In genomic region chr22:38740754-38741153, GRCh38 we compare ENCODE assay signal across 15 cellular contexts. TPM values are rescaled to one million over a fixed set of nuclear protein-coding genes. Genes with fewer than 3 reads are reported as not detected.
DNase-seq lines count a peak whose midpoint lies in the region; ATAC-seq, FAIRE-seq and TF ChIP-seq lines count a peak whose summit lies in the region.
"Had no signal": no experiment of that assay in that cellular context is flagged by ENCODE, and none has a peak within 500 bp of the region (broad histone marks: within the 10 kb centered on the region; RNA-seq: fewer than 3 reads in every experiment).

No MANE protein-coding gene starts in this region.

- DNase-seq in left ventricle myocardium superior (peak; percentile 13), left cardiac atrium (no peak), T-helper 17 cell (no peak), H1 (ENCODE audit: low read depth in 1 of 2, low spot score in 2 of 2) (no peak), superior temporal gyrus (ENCODE audit: extremely low spot score) (peak; percentile 10), activated gamma-delta T cell treated with Interleukin-2 at 50 U/mL for 16 hours (no peak)
- no peak for DNase-seq in stimulated activated CD4-positive, alpha-beta T cell treated with anti-CD3 and anti-CD28 coated beads, Interleukin-12 subunit alpha, Interleukin-12 subunit beta, amount 100 ng/mL, for 4 hours
- DNase-seq: DMS79 treated with DMSO at 0.1 percent for 48 hours, foreskin melanocyte, NCI-H1436 treated with DMSO at 0.1 percent for 48 hours, PC-3, testis had no signal

- H2AFZ ChIP-seq in H1 (ENCODE audit: low read length): no peak overlapping the region

- intact Hi-C loops in left ventricle myocardium superior (cut with micrococcal nuclease) (no loop called here), left cardiac atrium (cut with DNase I) (no loop called here)

- H4K91ac ChIP-seq in H1 (replicated peaks; ENCODE audit: insufficient read length, low read length): no peak overlapping the region

- H3K4me3 Mint-ChIP-seq in T-helper 17 cell: no peak overlapping the region

- H3K14ac ChIP-seq in H1 (ENCODE audit: insufficient read length): no peak overlapping the region

- peak overlapping the region; percentile 93 for H3K27ac Mint-ChIP-seq in T-helper 17 cell

- TF ChIP-seq RAD21 in H1 (IDR thresholded peaks at IDR 0.05 in 1 of 2, conservative IDR thresholded peaks at IDR 0.05 in 1 of 2; ENCODE audit: low read depth in 2 of 2, low read length in 2 of 2): peak; percentile 30 to 45

- POLR2A ChIA-PET in H1 (lab: Charles Lee; ENCODE audit: partially characterized antibody): interaction anchor here (1.6 to 13.2 kb wide), 5 partner anchors 8 to 20 kb away, joined by 5 to 112 read pairs (median 12); partner anchors contain the start of gene SUN2

- H2BK5ac ChIP-seq in H1 (ENCODE audit: low read depth, low read length): no peak overlapping the region

- H3K9me3 ChIP-seq in T-helper 17 cell (ENCODE audit: control insufficient read depth, low read length, poor library complexity, severe bottlenecking): no peaks in the 10 kb centered on the region
- no peaks in the 10 kb centered on the region for H3K9me3 ChIP-seq in H1 (ENCODE audit: insufficient read depth in 2 of 2, low read depth in 1 of 2, low read length in 1 of 2)
- H3K9me3 ChIP-seq: testis had no signal

- peaks cover 24% of the 10 kb centered on the region for H3K4me1 Mint-ChIP-seq in T-helper 17 cell

- no peak overlapping the region for H4K8ac ChIP-seq in H1 (ENCODE audit: extremely low read depth, insufficient read depth, low read length)

- no peak overlapping the region for H3K18ac ChIP-seq in H1 (ENCODE audit: extremely low read depth, low read length)

- no peak overlapping the region for H4K5ac ChIP-seq in H1 (ENCODE audit: insufficient read length, low read depth, low read length)

- no peaks in the 10 kb centered on the region for H3K4me1 ChIP-seq in H1 (replicated peaks in 1 of 4; ENCODE audit: control insufficient read depth in 3 of 4, insufficient read depth in 4 of 4, low read length in 3 of 4)
- H3K4me1 ChIP-seq: testis had no signal

- no peaks in the 10 kb centered on the region for H3K79me1 ChIP-seq in H1 (ENCODE audit: low read depth, low read length)

- 80% methylated on average over 8 of the region's 8 CpGs; no CpG with 5 or more reads in 1 of the 2 experiments for WGBS in H1 (ENCODE audit: extremely low coverage in 1 of 2, insufficient coverage in 1 of 2, insufficient read length in 1 of 2, insufficient replicate concordance in 2 of 2, low coverage in 1 of 2, low lambda C conversion rate in 2 of 2, missing lambda C conversion rate in 1 of 2), 2 experiments

- H3K27me3 ChIP-seq in H1 (replicated peaks in 1 of 4; ENCODE audit: control insufficient read depth in 3 of 4, extremely low read depth in 1 of 4, insufficient read depth in 3 of 4, low read length in 3 of 4): no peaks in the 10 kb centered on the region
- H3K27me3 ChIP-seq: cardiac muscle cell, testis had no signal

- H2BK20ac ChIP-seq in H1 (ENCODE audit: low read length): no peak overlapping the region

- H2BK120ac ChIP-seq in H1 (replicated peaks; ENCODE audit: low read depth, low read length): no peak overlapping the region

- no peaks in the 10 kb centered on the region for H3K27me3 Mint-ChIP-seq in T-helper 17 cell

- ATAC-seq in left ventricle myocardium superior (no peak), left cardiac atrium (no peak), T-helper 17 cell (no peak)
- no peak for ATAC-seq in activated CD4-positive, CD25-positive, alpha-beta regulatory T cell treated with anti-CD3 and anti-CD28 coated beads, Interleukin-2, amount 50 U/mL, for 24 hours
- ATAC-seq: PC-3, SK-N-SH treated with all-trans-retinoic acid at 6 μM for 48 hours had no signal

- H3K4ac ChIP-seq in H1 (replicated peaks; ENCODE audit: insufficient read length, low read depth, low read length): no peak overlapping the region

- no peak overlapping the region for H3K4me3 ChIP-seq in H1 (ENCODE audit: extremely low read depth in 1 of 4, insufficient read depth in 2 of 4, low read depth in 3 of 4, low read length in 4 of 4)
- H3K4me3 ChIP-seq: cardiac muscle cell, testis had no signal

- no peak for TF ChIP-seq POLR2A in H1 (IDR thresholded peaks at IDR 0.05; ENCODE audit: control extremely low read depth in 1 of 2, low read depth in 2 of 2, low read length in 2 of 2)

- H2AK5ac ChIP-seq in H1 (ENCODE audit: low read depth, low read length): no peak overlapping the region

- CTCF ChIA-PET in H1 (lab: Charles Lee; ENCODE audit: partially characterized antibody): interaction anchor here (4.3 to 11.1 kb wide), 3 partner anchors 8 to 27 kb away, joined by 28 to 95 read pairs (median 29); no protein-coding TSS in a partner anchor

- no peak overlapping the region for H3K23ac ChIP-seq in H1 (ENCODE audit: insufficient read length)

- peaks cover 0 to 12% (median 8%) of the 10 kb centered on the region in 4 experiments; a peak in 2 of 8 replicates for H3K36me3 ChIP-seq in H1 (ENCODE audit: control insufficient read depth in 2 of 4, insufficient read depth in 4 of 4, low read length in 3 of 4)

- H3K79me2 ChIP-seq in H1 (ENCODE audit: control insufficient read depth in 1 of 2, insufficient read depth in 2 of 2, low read length in 2 of 2): no peaks in the 10 kb centered on the region

- TF ChIP-seq EP300 in H1 (IDR thresholded peaks at IDR 0.05; ENCODE audit: borderline replicate concordance in 1 of 2, low read depth in 2 of 2, low read length in 2 of 2): no peak

- TF ChIP-seq CTCF in H1 (IDR thresholded peaks at IDR 0.05; ENCODE audit: control extremely low read depth in 1 of 3, insufficient read depth in 1 of 3, low read depth in 1 of 3, low read length in 3 of 3): peak; percentile 5 to 33 (median 21); a peak in 3 of 4 replicates

- no peak overlapping the region for H2BK12ac ChIP-seq in H1 (ENCODE audit: low read depth, low read length)

- H2BK15ac ChIP-seq in H1 (ENCODE audit: low read length): no peak overlapping the region

- H3K27ac ChIP-seq in H1 (ENCODE audit: low read depth, low read length): no peak overlapping the region
- H3K27ac ChIP-seq: cardiac muscle cell, testis had no signal

- no peak overlapping the region for H3K4me2 ChIP-seq in H1 (ENCODE audit: insufficient read depth in 1 of 2, low read depth in 2 of 2, low read length in 2 of 2)

- H3K9ac ChIP-seq in H1 (replicated peaks in 1 of 4; ENCODE audit: extremely low read depth in 1 of 4, low read depth in 3 of 4, low read length in 3 of 4): no peak overlapping the region

- no peak overlapping the region for H3K56ac ChIP-seq in H1 (replicated peaks; ENCODE audit: insufficient read length, low read depth, low read length)

- peaks cover 0 to 7% of the 10 kb centered on the region in 2 experiments for H4K20me1 ChIP-seq in H1 (replicated peaks in 1 of 2; ENCODE audit: control insufficient read depth in 1 of 2, insufficient read depth in 2 of 2, low read length in 2 of 2)

- no peak for FAIRE-seq in H1 (lab: Jason Lieb, UNC)

- H3K36me3 Mint-ChIP-seq in T-helper 17 cell (ENCODE audit: low read depth): peaks cover 6% of the 10 kb centered on the region

- H3K23me2 ChIP-seq in H1 (ENCODE audit: low read depth, low read length): no peaks in the 10 kb centered on the region

RNA-seq across cellular contexts. Expression of gene SUN2, which starts 15.0 kb away (rescaled TPM):
- total RNA-seq in left ventricle myocardium superior (109 TPM), left cardiac atrium (100 to 1,000 TPM; 109 to 133 TPM), T-helper 17 cell (100 to 1,000 TPM; 426 to 485 TPM)
- total RNA-seq in H1 (2021; fragmentation: NEBNext Ultra II Directional; extraction: Animal tissue kit (Norgen Biotek cat#: 25700)): 10.5 and 11.7 TPM in 2 replicates
- 5.1 and 8.3 TPM in 2 replicates for polyA plus RNA-seq in H1 (2011; rRNA removed)
- 8.5 TPM for polyA plus RNA-seq in H1 (2011; cell fraction: cytosol; rRNA removed)
- polyA plus RNA-seq in H1 (2011; cell fraction: nucleus; rRNA removed): 20.5 TPM
- 12.3 to 22.3 TPM (median 17.1 TPM) in 4 replicates for polyA plus RNA-seq in H1 (2012, experiment 1 of 2)
- polyA plus RNA-seq in H1 (2012, experiment 2 of 2): 9.0 TPM
- polyA plus RNA-seq in H1 (2013, experiment 1 of 2): 11.5 TPM
- polyA plus RNA-seq in H1 (2013, experiment 2 of 2): 10.8 TPM
- polyA minus RNA-seq in H1 (2011; rRNA and poly(A)+ RNA removed): 9.8 and 10.0 TPM in 2 replicates
- polyA minus RNA-seq in H1 (2011; cell fraction: cytosol; rRNA and poly(A)+ RNA removed): 13.1 TPM
- 14.1 TPM for polyA minus RNA-seq in H1 (2011; cell fraction: nucleus; rRNA and poly(A)+ RNA removed)

RNA-seq across cellular contexts. Expression of gene GTPBP1, which starts 35.0 kb away (rescaled TPM):
- total RNA-seq in left ventricle myocardium superior (36.5 TPM), left cardiac atrium (10 to 100 TPM; 25.1 to 33.5 TPM), T-helper 17 cell (100 to 1,000 TPM; 220 to 235 TPM)
- 91.8 and 92.0 TPM in 2 replicates for total RNA-seq in H1 (2021; fragmentation: NEBNext Ultra II Directional; extraction: Animal tissue kit (Norgen Biotek cat#: 25700))
- polyA plus RNA-seq in H1 (2011; rRNA removed): 53.1 and 80.2 TPM in 2 replicates
- polyA plus RNA-seq in H1 (2011; cell fraction: cytosol; rRNA removed): 59.3 TPM
- polyA plus RNA-seq in H1 (2011; cell fraction: nucleus; rRNA removed): 134 TPM
- polyA plus RNA-seq in H1 (2012, experiment 1 of 2): 62.3 to 74.8 TPM (median 66.2 TPM) in 4 replicates
- 44.7 TPM for polyA plus RNA-seq in H1 (2012, experiment 2 of 2)
- 33.8 TPM for polyA plus RNA-seq in H1 (2013, experiment 1 of 2)
- polyA plus RNA-seq in H1 (2013, experiment 2 of 2): 33.3 TPM
- polyA minus RNA-seq in H1 (2011; rRNA and poly(A)+ RNA removed): 87.5 and 119 TPM in 2 replicates
- polyA minus RNA-seq in H1 (2011; cell fraction: cytosol; rRNA and poly(A)+ RNA removed): 50.9 TPM
- polyA minus RNA-seq in H1 (2011; cell fraction: nucleus; rRNA and poly(A)+ RNA removed): 111 TPM

RNA-seq across cellular contexts. Expression of gene JOSD1, which starts 40.0 kb away (rescaled TPM):
- total RNA-seq in left ventricle myocardium superior: 17.8 TPM
- 10 to 100 TPM; 22.7 to 33.2 TPM for total RNA-seq in left cardiac atrium
- 100 to 1,000 TPM; 132 to 157 TPM for total RNA-seq in T-helper 17 cell
- total RNA-seq in H1 (2021; fragmentation: NEBNext Ultra II Directional; extraction: Animal tissue kit (Norgen Biotek cat#: 25700)): 20.2 and 21.3 TPM in 2 replicates
- 16.7 and 18.4 TPM in 2 replicates for polyA plus RNA-seq in H1 (2011; rRNA removed)
- 18.1 TPM for polyA plus RNA-seq in H1 (2011; cell fraction: cytosol; rRNA removed)
- 18.8 TPM for polyA plus RNA-seq in H1 (2011; cell fraction: nucleus; rRNA removed)
- polyA plus RNA-seq in H1 (2012, experiment 1 of 2): 14.7 to 20.6 TPM (median 17.3 TPM) in 4 replicates
- polyA plus RNA-seq in H1 (2012, experiment 2 of 2): 10.8 TPM
- polyA plus RNA-seq in H1 (2013, experiment 1 of 2): 12.2 TPM
- 12.1 TPM for polyA plus RNA-seq in H1 (2013, experiment 2 of 2)
- 20.8 and 22.0 TPM in 2 replicates for polyA minus RNA-seq in H1 (2011; rRNA and poly(A)+ RNA removed)
- 14.9 TPM for polyA minus RNA-seq in H1 (2011; cell fraction: cytosol; rRNA and poly(A)+ RNA removed)
- polyA minus RNA-seq in H1 (2011; cell fraction: nucleus; rRNA and poly(A)+ RNA removed): 14.4 TPM

RNA-seq across cellular contexts. Expression of gene DNAL4, which starts 53.2 kb away (rescaled TPM):
- total RNA-seq in left ventricle myocardium superior: 11.6 TPM
- total RNA-seq in left cardiac atrium: 10 to 100 TPM in 1 of 2 donors, 1 to 10 TPM in 1; 8.8 to 10.8 TPM
- 1 to 10 TPM; 5.1 to 7.2 TPM for total RNA-seq in T-helper 17 cell
- total RNA-seq in H1 (2021; fragmentation: NEBNext Ultra II Directional; extraction: Animal tissue kit (Norgen Biotek cat#: 25700)): 7.8 and 8.8 TPM in 2 replicates
- polyA plus RNA-seq in H1 (2011; rRNA removed): 14.0 and 23.4 TPM in 2 replicates
- polyA plus RNA-seq in H1 (2011; cell fraction: cytosol; rRNA removed): 17.7 TPM
- polyA plus RNA-seq in H1 (2011; cell fraction: nucleus; rRNA removed): 17.5 TPM
- 7.9 to 11.2 TPM (median 10.6 TPM) in 4 replicates for polyA plus RNA-seq in H1 (2012, experiment 1 of 2)
- polyA plus RNA-seq in H1 (2012, experiment 2 of 2): 12.6 TPM
- 7.5 TPM for polyA plus RNA-seq in H1 (2013, experiment 1 of 2)
- polyA plus RNA-seq in H1 (2013, experiment 2 of 2): 8.2 TPM
- 6.9 and 7.1 TPM in 2 replicates for polyA minus RNA-seq in H1 (2011; rRNA and poly(A)+ RNA removed)
- 5.4 TPM for polyA minus RNA-seq in H1 (2011; cell fraction: cytosol; rRNA and poly(A)+ RNA removed)
- 2.5 TPM for polyA minus RNA-seq in H1 (2011; cell fraction: nucleus; rRNA and poly(A)+ RNA removed)

RNA-seq across cellular contexts. Expression of gene TOMM22, which starts 59.0 kb away (rescaled TPM):
- total RNA-seq in left ventricle myocardium superior (65.5 TPM), left cardiac atrium (10 to 100 TPM; 56.0 to 67.2 TPM), T-helper 17 cell (10 to 100 TPM; 56.3 to 63.5 TPM)
- total RNA-seq in H1 (2021; fragmentation: NEBNext Ultra II Directional; extraction: Animal tissue kit (Norgen Biotek cat#: 25700)): 125 and 138 TPM in 2 replicates
- 47.8 and 84.0 TPM in 2 replicates for polyA plus RNA-seq in H1 (2011; rRNA removed)
- polyA plus RNA-seq in H1 (2011; cell fraction: cytosol; rRNA removed): 63.2 TPM
- 17.1 TPM for polyA plus RNA-seq in H1 (2011; cell fraction: nucleus; rRNA removed)
- 77.4 to 87.4 TPM (median 84.9 TPM) in 4 replicates for polyA plus RNA-seq in H1 (2012, experiment 1 of 2)
- 75.9 TPM for polyA plus RNA-seq in H1 (2012, experiment 2 of 2)
- polyA plus RNA-seq in H1 (2013, experiment 1 of 2): 66.9 TPM
- 65.9 TPM for polyA plus RNA-seq in H1 (2013, experiment 2 of 2)
- 41.5 and 41.9 TPM in 2 replicates for polyA minus RNA-seq in H1 (2011; rRNA and poly(A)+ RNA removed)
- polyA minus RNA-seq in H1 (2011; cell fraction: cytosol; rRNA and poly(A)+ RNA removed): 31.0 TPM
- 14.7 TPM for polyA minus RNA-seq in H1 (2011; cell fraction: nucleus; rRNA and poly(A)+ RNA removed)

Comparison
In these comparisons a context has a peak if more than half of its experiments do, and no peak if none do; other contexts are left out.
1. DNase-seq: peak in left ventricle myocardium superior (single experiment) and superior temporal gyrus (single experiment); none in left cardiac atrium (single experiment), T-helper 17 cell (0 of 3), H1 (0 of 2), activated gamma-delta T cell treated with Interleukin-2 at 50 U/mL for 16 hours (single experiment) and stimulated activated CD4-positive, alpha-beta T cell treated with anti-CD3 and anti-CD28 coated beads, Interleukin-12 subunit alpha, Interleukin-12 subunit beta, amount 100 ng/mL, for 4 hours (single experiment).